In genomic region chr2:70569559-70569958, GRCh38 we compare ENCODE assay signal across 1 cellular context.
TF ChIP-seq lines count a peak whose summit lies in the region.

No MANE protein-coding gene starts in this region.

TF ChIP-seq in SK-N-SH, 30 proteins besides CTCF, POLR2A, EP300 and RAD21:
- TF ChIP-seq SIN3A (IDR thresholded peaks at IDR 0.05; ENCODE audit: borderline replicate concordance, low read depth, low read length) (no peak), TAF1 (IDR thresholded peaks at IDR 0.05; ENCODE audit: borderline replicate concordance, low read depth, low read length) (no peak), FOXJ3 (CRISPR knock-in tag; IDR thresholded peaks at IDR 0.05) (no peak), IRF3 (IDR thresholded peaks at IDR 0.05; ENCODE audit: low read depth, low read length) (no peak), USF2 (IDR thresholded peaks at IDR 0.05; ENCODE audit: borderline replicate concordance, low read depth, low read length) (no peak), SMC3 (IDR thresholded peaks at IDR 0.05; ENCODE audit: low read depth, low read length) (no peak)
TF ChIP-seq in SK-N-SH: peak in this region for 0.
